ENCODE assay signal across 11 cellular contexts in genomic region chr1:108107658-108108057, GRCh38.
DNase-seq lines count a peak whose midpoint lies in the region; ATAC-seq lines count a peak whose summit lies in the region.
"Had no signal": no experiment of that assay in that cellular context is flagged by ENCODE, and none has a peak within 500 bp of the region (broad histone marks: within the 10 kb centered on the region; RNA-seq: fewer than 3 reads in every experiment).

No MANE protein-coding gene starts in this region.

- peak; percentile 50 for ATAC-seq in HG03442 (IDR thresholded peaks at IDR 0.05; ENCODE audit: unreplicated experiment)
- ATAC-seq: psoas muscle had no signal

- DNase-seq in AG08395 (ENCODE audit: low spot score), result peak; percentile 74
- DNase-seq in activated CD4-positive, alpha-beta T cell treated with anti-CD3 and anti-CD28 coated beads, Interleukin-2, amount 50 U/mL, for 4 hours, result peak; percentile 31 to 37
- DNase-seq in kidney tubule cell (ENCODE audit: low spot score), result peak; percentile 90
- DNase-seq in T-helper 1 cell, result no peak
- no peak for DNase-seq in posterior vena cava (ENCODE audit: low spot score)
- no peak for DNase-seq in 8988T
- DNase-seq in NCI-H524 (lab: John Stamatoyannopoulos, UW), result no peak
- DNase-seq: H7, NCI-H1417, psoas muscle had no signal

- intact Hi-C loops in posterior vena cava (cut with DNase I), result no loop called here

Comparison
In these comparisons a context has a peak if more than half of its experiments do, and no peak if none do; other contexts are left out.
1. DNase-seq: peak in AG08395 (single experiment), activated CD4-positive, alpha-beta T cell treated with anti-CD3 and anti-CD28 coated beads, Interleukin-2, amount 50 U/mL, for 4 hours (2 of 2) and kidney tubule cell (single experiment); none in T-helper 1 cell (0 of 5), posterior vena cava (single experiment), 8988T (single experiment) and NCI-H524 (0 of 2).